ENCODE assay signal across 25 cellular contexts in genomic region chr7:41507686-41508268, GRCh38.
DNase-seq lines count a peak whose midpoint lies in the region; ATAC-seq, FAIRE-seq and TF ChIP-seq lines count a peak whose summit lies in the region.
"Had no signal": no experiment of that assay in that cellular context is flagged by ENCODE, and none has a peak within 500 bp of the region (broad histone marks: within the 10 kb centered on the region; RNA-seq: fewer than 3 reads in every experiment).

No MANE protein-coding gene starts in this region.

- TF ChIP-seq RAD21 in H1 (IDR thresholded peaks at IDR 0.05 in 1 of 2, conservative IDR thresholded peaks at IDR 0.05 in 1 of 2; ENCODE audit: low read depth in 2 of 2, low read length in 2 of 2) (no peak), HepG2 (CRISPR knock-in tag; IDR thresholded peaks at IDR 0.05) (no peak)

- H3K4me3 ChIP-seq in LNCaP clone FGC (ENCODE audit: low read depth, low read length) (no peak overlapping the region), H1 (ENCODE audit: extremely low read depth in 1 of 4, insufficient read depth in 2 of 4, low read depth in 3 of 4, low read length in 4 of 4) (no peak overlapping the region), HepG2 (replicated peaks in 1 of 3; ENCODE audit: insufficient read depth in 1 of 3, low read depth in 2 of 3, low read length in 3 of 3) (no peak overlapping the region)
- H3K4me3 ChIP-seq: BLaER1, GM23338, HAP-1 had no signal

- in situ Hi-C loops in HepG2 (cut with HindIII; ENCODE audit: extremely low pct_ligation_motif_present, low pct_unique_long_range_greater_than_20kb), result no loop called here

- H2BK12ac ChIP-seq in H1 (ENCODE audit: low read depth, low read length), result no peak overlapping the region

- no peak overlapping the region for H2BK5ac ChIP-seq in H1 (ENCODE audit: low read depth, low read length)

- TF ChIP-seq POLR2A in H1 (IDR thresholded peaks at IDR 0.05; ENCODE audit: control extremely low read depth in 1 of 2, low read depth in 2 of 2, low read length in 2 of 2), result no peak
- no peak for TF ChIP-seq POLR2A in HepG2 (IDR thresholded peaks at IDR 0.05; ENCODE audit: insufficient read depth in 1 of 2, low read depth in 2 of 2, low read length in 2 of 2)

- BruUV-seq in HepG2 (replicated peaks; lab: Mats Ljungman, UMichigan), result no TSS peak

- no peak overlapping the region; the same call in 1 of the 2 replicates for H4K8ac ChIP-seq in H1 (ENCODE audit: extremely low read depth, insufficient read depth, low read length)

- no peak overlapping the region for H3K27ac ChIP-seq in H1 (ENCODE audit: low read depth, low read length)
- H3K27ac ChIP-seq in HepG2 (ENCODE audit: extremely low read length, insufficient read depth, low read length), result peak overlapping the region; percentile 40
- H3K27ac ChIP-seq: BLaER1 had no signal

- H3K9me3 ChIP-seq in H1 (ENCODE audit: insufficient read depth in 2 of 2, low read depth in 1 of 2, low read length in 1 of 2) (no peaks in the 10 kb centered on the region), HepG2 (ENCODE audit: low read length) (peaks cover 22% of the 10 kb centered on the region; the same call in 1 of the 2 replicates)
- H3K9me3 ChIP-seq: BLaER1, HAP-1 had no signal

- H3K56ac ChIP-seq in H1 (replicated peaks; ENCODE audit: insufficient read length, low read depth, low read length), result no peak overlapping the region

- CTCF ChIA-PET in H1 (lab: Charles Lee; ENCODE audit: partially characterized antibody) (interaction anchor here (1.4 kb wide), 1 partner anchor 203 kb away, joined by 5 read pairs; no protein-coding TSS in a partner anchor), HepG2 (lab: Yijun Ruan, JAX; ENCODE audit: low intra/inter-chr PET ratio, low total read pairs) (no interaction called here)

- POLR2A ChIA-PET in H1 (lab: Charles Lee; ENCODE audit: partially characterized antibody), result no interaction called here
- POLR2A ChIA-PET in HepG2 (lab: Yijun Ruan, JAX), result no interaction called here

- H3K4ac ChIP-seq in H1 (replicated peaks; ENCODE audit: insufficient read length, low read depth, low read length), result no peak overlapping the region

- H3K36me3 ChIP-seq in H1 (ENCODE audit: control insufficient read depth in 2 of 4, insufficient read depth in 4 of 4, low read length in 3 of 4) (no peaks in the 10 kb centered on the region), HepG2 (replicated peaks in 1 of 2; ENCODE audit: control insufficient read depth in 1 of 2, insufficient read depth in 2 of 2, low read length in 2 of 2) (no peaks in the 10 kb centered on the region)
- H3K36me3 ChIP-seq: BLaER1, HAP-1 had no signal

- H2AFZ ChIP-seq in H1 (ENCODE audit: low read length) (no peak overlapping the region), HepG2 (ENCODE audit: low read length) (no peak overlapping the region)
- H2AFZ ChIP-seq: GM23338 had no signal

- H4K91ac ChIP-seq in H1 (replicated peaks; ENCODE audit: insufficient read length, low read length), result peak overlapping the region; percentile 7

- H3K4me2 ChIP-seq in H1 (ENCODE audit: insufficient read depth in 1 of 2, low read depth in 2 of 2, low read length in 2 of 2), result no peak overlapping the region
- H3K4me2 ChIP-seq in HepG2 (ENCODE audit: low read depth, low read length), result peak overlapping the region; percentile 4; the same call in 1 of the 2 replicates
- H3K4me2 ChIP-seq: BLaER1, GM23338 had no signal

- no peak overlapping the region for H3K18ac ChIP-seq in H1 (ENCODE audit: extremely low read depth, low read length)

- no peak for TF ChIP-seq EP300 in H1 (IDR thresholded peaks at IDR 0.05; ENCODE audit: borderline replicate concordance in 1 of 2, low read depth in 2 of 2, low read length in 2 of 2)
- TF ChIP-seq EP300 in HepG2 (IDR thresholded peaks at IDR 0.05; ENCODE audit: low read depth in 2 of 2, low read length in 2 of 2), result peak in 1 of 2 experiments; percentile 7; a peak in 1 of 4 replicates
- no peak for TF ChIP-seq EP300 in HepG2 (CRISPR knock-in tag; IDR thresholded peaks at IDR 0.05; ENCODE audit: borderline replicate concordance)

- TF ChIP-seq CTCF in LNCaP clone FGC (IDR thresholded peaks at IDR 0.05; ENCODE audit: control insufficient read depth, extremely low read depth, insufficient read depth) (no peak), H1 (IDR thresholded peaks at IDR 0.05; ENCODE audit: control extremely low read depth in 1 of 3, insufficient read depth in 1 of 3, low read depth in 1 of 3, low read length in 3 of 3) (no peak), HepG2 (CRISPR knock-in tag; IDR thresholded peaks at IDR 0.05) (no peak)

- no peak overlapping the region for H3K9ac ChIP-seq in H1 (replicated peaks in 1 of 4; ENCODE audit: extremely low read depth in 1 of 4, low read depth in 3 of 4, low read length in 3 of 4)
- no peak overlapping the region for H3K9ac ChIP-seq in HepG2 (ENCODE audit: insufficient read depth, low read depth, low read length)
- H3K9ac ChIP-seq: BLaER1 had no signal

- H2BK120ac ChIP-seq in H1 (replicated peaks; ENCODE audit: low read depth, low read length), result no peak overlapping the region

- WGBS in H1 (ENCODE audit: extremely low coverage in 1 of 2, insufficient coverage in 1 of 2, insufficient read length in 1 of 2, insufficient replicate concordance in 2 of 2, low coverage in 1 of 2, low lambda C conversion rate in 2 of 2, missing lambda C conversion rate in 1 of 2), 2 experiments, result 83% methylated on average over 4 of the region's 4 CpGs; no CpG with 5 or more reads in 1 of the 2 experiments
- WGBS in HepG2 (ENCODE audit: low lambda C conversion rate), result 0% methylated on average over 4 of the region's 4 CpGs

- H3K79me1 ChIP-seq in H1 (ENCODE audit: low read depth, low read length), result no peaks in the 10 kb centered on the region

- H3K27me3 ChIP-seq in H1 (replicated peaks in 1 of 4; ENCODE audit: control insufficient read depth in 3 of 4, extremely low read depth in 1 of 4, insufficient read depth in 3 of 4, low read length in 3 of 4), result no peaks in the 10 kb centered on the region
- no peaks in the 10 kb centered on the region for H3K27me3 ChIP-seq in HepG2 (ENCODE audit: control insufficient read depth in 1 of 2, insufficient read depth in 2 of 2, low read length in 2 of 2)
- H3K27me3 ChIP-seq: BLaER1 had no signal

- H4K20me1 ChIP-seq in H1 (replicated peaks in 1 of 2; ENCODE audit: control insufficient read depth in 1 of 2, insufficient read depth in 2 of 2, low read length in 2 of 2), result no peaks in the 10 kb centered on the region
- no peaks in the 10 kb centered on the region for H4K20me1 ChIP-seq in HepG2 (ENCODE audit: insufficient read depth, low read length)
- H4K20me1 ChIP-seq: BLaER1 had no signal

- H3K23me2 ChIP-seq in H1 (ENCODE audit: low read depth, low read length), result no peaks in the 10 kb centered on the region; the same call in 1 of the 2 replicates

- FAIRE-seq in H1 (lab: Jason Lieb, UNC) (no peak), HepG2 (lab: Jason Lieb, UNC) (no peak), urothelium cell line (lab: Jason Lieb, UNC) (peak; percentile 32), RCC 7860 (lab: Jason Lieb, UNC) (no peak)
- FAIRE-seq: A204.1, GM18507 had no signal

- H3K23ac ChIP-seq in H1 (ENCODE audit: insufficient read length), result no peak overlapping the region

- H3K79me2 ChIP-seq in H1 (ENCODE audit: control insufficient read depth in 1 of 2, insufficient read depth in 2 of 2, low read length in 2 of 2), result no peaks in the 10 kb centered on the region
- no peaks in the 10 kb centered on the region for H3K79me2 ChIP-seq in HepG2 (ENCODE audit: insufficient read depth, low read length)

- ATAC-seq in HepG2, result peak; percentile 83
- ATAC-seq in GM21423 (IDR thresholded peaks at IDR 0.05; ENCODE audit: unreplicated experiment), result no peak
- ATAC-seq: GM23338, PC-3, Right ventricle myocardium inferior had no signal

- H2BK15ac ChIP-seq in H1 (ENCODE audit: low read length), result no peak overlapping the region

- H3K14ac ChIP-seq in H1 (ENCODE audit: insufficient read length), result no peak overlapping the region

- peak overlapping the region; percentile 56; the same call in 1 of the 2 replicates for H2BK20ac ChIP-seq in H1 (ENCODE audit: low read length)

- DNase-seq in LNCaP clone FGC (ENCODE audit: low read depth) (peak; percentile 15), H1 (ENCODE audit: low read depth in 1 of 2, low spot score in 2 of 2) (no peak), HepG2 (ENCODE audit: low spot score) (peak; percentile 31), urothelium cell line (ENCODE audit: low spot score) (no peak), NCI-H2227 treated with DMSO at 0.1 percent for 48 hours (lab: John Stamatoyannopoulos, UW) (no peak), RCC 7860 (ENCODE audit: low spot score) (no peak)
- DNase-seq: CD4-positive, alpha-beta memory T cell; COR-L47; DMS53; NCI-H1105 treated with DMSO at 0.1 percent for 48 hours; NCI-H146; NCI-H1930; NCI-H2107; NCI-H446; NCI-H526; NCI-H82; NK-92 treated with Interleukin-12 subunit alpha and Interleukin-12 subunit beta, amount 100 ng/mL, for 24 hours; PC-3 had no signal

- no peak overlapping the region for H2AK5ac ChIP-seq in H1 (ENCODE audit: low read depth, low read length)

- intact Hi-C loops in HepG2 (cut with micrococcal nuclease; ENCODE audit: unreplicated experiment), result no loop called here

- no peak overlapping the region for H4K5ac ChIP-seq in H1 (ENCODE audit: insufficient read length, low read depth, low read length)

- H3K4me1 ChIP-seq in H1 (replicated peaks in 1 of 4; ENCODE audit: control insufficient read depth in 3 of 4, insufficient read depth in 4 of 4, low read length in 3 of 4) (no peaks in the 10 kb centered on the region; a peak in 2 of 7 replicates), HepG2 (ENCODE audit: insufficient read depth, low read length) (peaks cover 30% of the 10 kb centered on the region)
- H3K4me1 ChIP-seq: HAP-1 had no signal

TF ChIP-seq in H1, 55 proteins besides CTCF, POLR2A, EP300 and RAD21 (continues in another document):
- TF ChIP-seq JUND (IDR thresholded peaks at IDR 0.05; ENCODE audit: low read length), result no peak
- TF ChIP-seq CTBP2 (IDR thresholded peaks at IDR 0.05; ENCODE audit: borderline replicate concordance, insufficient read depth, insufficient read length, low read length), result no peak
- no peak for TF ChIP-seq PHF8 (conservative IDR thresholded peaks at IDR 0.05; ENCODE audit: low read depth, low read length)
- no peak for TF ChIP-seq EGR1 (IDR thresholded peaks at IDR 0.05; ENCODE audit: borderline replicate concordance, low read depth, low read length)

TF ChIP-seq in HepG2, 621 proteins besides CTCF, POLR2A, EP300 and RAD21 (continues in another document):
- TF ChIP-seq GATAD2A (CRISPR knock-in tag; IDR thresholded peaks at IDR 0.05) (no peak), AGO1 (IDR thresholded peaks at IDR 0.05; ENCODE audit: low read depth, low read length, poor library complexity, severe bottlenecking) (no peak), PITX1 (CRISPR knock-in tag; IDR thresholded peaks at IDR 0.05) (no peak), TCF7 (IDR thresholded peaks at IDR 0.05; ENCODE audit: low read depth) (peak; percentile 75), NCOA2 (CRISPR knock-in tag; IDR thresholded peaks at IDR 0.05) (0 out of 2 replicates have a peak, but pooled peaks have one; percentile 55), SAP130 (CRISPR knock-in tag; IDR thresholded peaks at IDR 0.05; ENCODE audit: low read depth) (0 out of 2 replicates have a peak, but pooled peaks have one; percentile 12), ZSCAN9 (CRISPR knock-in tag; IDR thresholded peaks at IDR 0.05; ENCODE audit: borderline replicate concordance) (no peak), TARDBP (CRISPR knock-in tag; IDR thresholded peaks at IDR 0.05) (no peak), ZNF24 (IDR thresholded peaks at IDR 0.05) (no peak)

Comparison
In these comparisons a context has a peak if more than half of its experiments do, and no peak if none do; other contexts are left out.
1. DNase-seq: peak in LNCaP clone FGC (single experiment) and HepG2 (single experiment); none in H1 (0 of 2), urothelium cell line (single experiment), NCI-H2227 treated with DMSO at 0.1 percent for 48 hours (single experiment) and RCC 7860 (single experiment).